8 cellular contexts compared by ENCODE assay signal in genomic region chr11:86245369-86246292, GRCh38. TPM values are rescaled to one million over a fixed set of nuclear protein-coding genes. Genes with fewer than 3 reads are reported as not detected.
DNase-seq lines count a peak whose midpoint lies in the region; ATAC-seq and TF ChIP-seq lines count a peak whose summit lies in the region.

No MANE protein-coding gene starts in this region.

- no peak for TF ChIP-seq POLR2A in GM18505 (IDR thresholded peaks at IDR 0.05; ENCODE audit: borderline replicate concordance, extremely low read depth, insufficient read depth, insufficient read length)

- H3K27ac ChIP-seq in SJCRH30 (peak overlapping the region; percentile 94), caudate nucleus (ENCODE audit: low read depth, low read length) (peak overlapping the region; percentile 99), lower lobe of right lung (peak overlapping the region; percentile 98), thoracic aorta (peak overlapping the region; percentile 99)

- ATAC-seq in GM18505 (IDR thresholded peaks at IDR 0.05; ENCODE audit: unreplicated experiment) (peak; percentile 0), HG03045 (IDR thresholded peaks at IDR 0.05; ENCODE audit: unreplicated experiment) (peak; percentile 4), lower lobe of right lung (peak; percentile 37 to 43), thoracic aorta (ENCODE audit: insufficient number of reproducible peaks, low FRiP score, low read depth) (no peak), HG02623 (IDR thresholded peaks at IDR 0.05; ENCODE audit: unreplicated experiment) (no peak)

- peak; percentile 21 to 53 for DNase-seq in SJCRH30
- peak in 5 of 61 donors; percentile 11 to 59 (median 29) for DNase-seq in caudate nucleus (lab: John Stamatoyannopoulos, UW)
- no peak for DNase-seq in lower lobe of right lung
- no peak for DNase-seq in thoracic aorta (ENCODE audit: low spot score)
- no peak for DNase-seq in NCI-H510A treated with DMSO at 0.1 percent for 48 hours (lab: John Stamatoyannopoulos, UW)

- TF ChIP-seq CTCF in lower lobe of right lung (IDR thresholded peaks at IDR 0.05) = no peak
- no peak for TF ChIP-seq CTCF in thoracic aorta (IDR thresholded peaks at IDR 0.05)

- no peaks in the 10 kb centered on the region for H3K27me3 ChIP-seq in SJCRH30
- H3K27me3 ChIP-seq in lower lobe of right lung (ENCODE audit: low read depth) = no peaks in the 10 kb centered on the region
- no peaks in the 10 kb centered on the region for H3K27me3 ChIP-seq in thoracic aorta (replicated peaks; ENCODE audit: insufficient read depth)

- intact Hi-C loops in lower lobe of right lung (cut with DNase I) = no loop called here

- H3K4me3 ChIP-seq in SJCRH30 (peak overlapping the region; percentile 76), lower lobe of right lung (peak overlapping the region; percentile 81), thoracic aorta (peak overlapping the region; percentile 98)

- H3K9me3 ChIP-seq in SJCRH30 (replicated peaks) = no peaks in the 10 kb centered on the region
- H3K9me3 ChIP-seq in lower lobe of right lung = no peaks in the 10 kb centered on the region
- no peaks in the 10 kb centered on the region for H3K9me3 ChIP-seq in thoracic aorta

- H3K4me1 ChIP-seq in SJCRH30 (peaks cover 15% of the 10 kb centered on the region), lower lobe of right lung (peaks cover 31% of the 10 kb centered on the region), thoracic aorta (ENCODE audit: control insufficient read depth in 1 of 2, low read depth in 2 of 2) (peaks cover 21 to 27% of the 10 kb centered on the region in 2 donors)

- H3K36me3 ChIP-seq in SJCRH30 = peaks cover 2% of the 10 kb centered on the region; the same call in 1 of the 2 replicates
- H3K36me3 ChIP-seq in lower lobe of right lung = no peaks in the 10 kb centered on the region
- H3K36me3 ChIP-seq in thoracic aorta = no peaks in the 10 kb centered on the region

RNA-seq across cellular contexts. Expression of gene EED, which starts 1.1 kb away (rescaled TPM):
- total RNA-seq in SJCRH30 (2014; rRNA removed; shearing (Covaris generic)) = 51.8 and 59.6 TPM in 2 replicates
- total RNA-seq in lower lobe of right lung = 21.0 TPM
- total RNA-seq in thoracic aorta = 10 to 100 TPM; 19.0 to 22.4 TPM

RNA-seq across cellular contexts. Expression of gene HIKESHI, which starts 56.4 kb away (rescaled TPM):
- 78.6 and 85.1 TPM in 2 replicates for total RNA-seq in SJCRH30 (2014; rRNA removed; shearing (Covaris generic))
- total RNA-seq in lower lobe of right lung (29.5 TPM), thoracic aorta (10 to 100 TPM; 36.7 to 39.5 TPM)

Comparison
In these comparisons a context has a peak if more than half of its experiments do, and no peak if none do; other contexts are left out.
1. ATAC-seq: peak in GM18505 (single experiment), HG03045 (single experiment) and lower lobe of right lung (2 of 2); none in thoracic aorta (single experiment) and HG02623 (single experiment).
2. DNase-seq: peak in SJCRH30 (2 of 2); none in lower lobe of right lung (single experiment), thoracic aorta (single experiment) and NCI-H510A treated with DMSO at 0.1 percent for 48 hours (single experiment).
3. Peak in every context shown above with its lines, with median percentiles within 50 percentile points of each other: H3K27ac ChIP-seq and H3K4me3 ChIP-seq.